8 cellular contexts compared by ENCODE assay signal in the genomic region with DNA sequence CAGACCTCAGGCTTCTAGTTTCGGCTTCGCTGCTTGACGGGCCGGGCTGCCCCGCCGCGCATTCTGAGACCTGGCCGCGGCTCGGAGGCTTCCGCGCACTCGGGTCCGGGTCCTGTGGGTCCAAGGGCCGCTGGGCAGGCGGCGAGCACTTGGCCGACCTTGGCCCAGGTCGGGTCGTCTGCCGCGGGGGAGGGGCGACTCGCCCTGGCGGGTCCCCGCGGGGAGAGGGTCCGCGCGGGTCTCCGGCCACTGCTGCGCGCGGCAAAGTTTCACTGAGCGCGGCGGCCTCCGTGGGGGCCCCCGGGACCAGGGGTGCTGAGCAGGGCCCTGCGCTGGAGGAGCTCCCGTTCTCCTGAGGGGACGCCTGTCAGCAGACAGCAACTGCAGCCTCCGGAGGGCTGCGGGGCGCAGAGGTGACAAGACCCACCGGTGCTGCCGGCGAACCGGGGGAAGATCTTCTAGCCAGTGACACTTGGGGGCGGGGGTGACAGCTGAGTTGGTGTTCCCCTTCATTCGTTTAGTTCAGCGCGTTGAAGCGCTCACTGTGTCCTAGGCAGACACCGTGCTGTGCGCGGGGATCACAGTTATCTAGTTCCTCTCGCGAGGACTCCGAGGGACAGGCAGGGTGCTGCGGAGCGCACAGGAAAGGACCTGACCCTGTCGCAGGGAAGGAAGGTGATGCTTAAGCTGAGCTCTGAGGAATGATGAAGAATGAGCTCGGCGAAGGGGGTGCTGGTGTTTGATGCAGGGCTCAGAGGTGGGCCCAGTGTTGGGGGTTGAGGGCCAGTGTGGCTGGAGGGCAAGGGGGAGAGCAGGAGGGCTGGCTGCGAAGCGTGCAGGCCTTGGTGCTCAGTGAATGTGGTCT. TPM values are rescaled to one million over a fixed set of nuclear protein-coding genes. Genes with fewer than 3 reads are reported as not detected.
DNase-seq lines count a peak whose midpoint lies in the region; ATAC-seq and TF ChIP-seq lines count a peak whose summit lies in the region.

No MANE protein-coding gene starts in this region.

- H3K27me3 ChIP-seq in fibroblast of lung (ENCODE audit: control insufficient read depth, insufficient read depth, low read length), result no peaks in the 10 kb centered on the region
- H3K27me3 ChIP-seq in neutrophil, result no peaks in the 10 kb centered on the region

- peak overlapping the region; percentile 61 for H2AFZ ChIP-seq in fibroblast of lung (ENCODE audit: low read length)

- ATAC-seq in GM19025 (IDR thresholded peaks at IDR 0.05; ENCODE audit: low read depth, unreplicated experiment), result peak; percentile 43
- ATAC-seq in HG03159 (IDR thresholded peaks at IDR 0.05; ENCODE audit: unreplicated experiment), result peak; percentile 55

- H3K9ac ChIP-seq in fibroblast of lung (ENCODE audit: insufficient read depth, low read length), result peak overlapping the region; percentile 92

- peak overlapping the region; percentile 74 to 90 (median 80) for H3K4me3 ChIP-seq in fibroblast of lung (replicated peaks in 1 of 4; ENCODE audit: control extremely low read depth in 1 of 4, insufficient read depth in 1 of 4, low read depth in 3 of 4, low read length in 4 of 4)
- H3K4me3 ChIP-seq in neutrophil (ENCODE audit: low read depth in 1 of 2, low read length in 1 of 2), result peak overlapping the region; percentile 88 to 89

- no peaks in the 10 kb centered on the region for H3K36me3 ChIP-seq in fibroblast of lung (ENCODE audit: control insufficient read depth, insufficient read depth, low read length)
- H3K36me3 ChIP-seq in neutrophil, result peaks cover 16% of the 10 kb centered on the region

- H3K4me1 ChIP-seq in fibroblast of lung (ENCODE audit: control insufficient read depth, extremely low read depth, insufficient read depth, low read length), result peaks cover 15% of the 10 kb centered on the region
- H3K4me1 ChIP-seq in neutrophil (ENCODE audit: control insufficient read depth in 1 of 2, insufficient read depth in 1 of 2, low read depth in 1 of 2, low read length in 1 of 2), result peaks cover 22 to 24% of the 10 kb centered on the region in 2 experiments

- peaks cover 32% of the 10 kb centered on the region for H3K79me2 ChIP-seq in fibroblast of lung (ENCODE audit: control insufficient read depth, insufficient read depth, low read length)

- H3K9me3 ChIP-seq in fibroblast of lung (ENCODE audit: control insufficient read depth, insufficient read depth, low read depth, low read length) (no peaks in the 10 kb centered on the region), neutrophil (no peaks in the 10 kb centered on the region)

- peak overlapping the region; percentile 93 for H3K4me2 ChIP-seq in fibroblast of lung (ENCODE audit: extremely low read depth, insufficient read depth, low read length)

- peak overlapping the region; percentile 93 for H3K27ac ChIP-seq in C4-2B
- peak overlapping the region; percentile 83 for H3K27ac ChIP-seq in fibroblast of lung (ENCODE audit: insufficient read depth, low read length)
- peak overlapping the region; percentile 86 for H3K27ac ChIP-seq in neutrophil

- H4K20me1 ChIP-seq in fibroblast of lung (ENCODE audit: control insufficient read depth, extremely low read depth, insufficient read depth, low read length), result no peaks in the 10 kb centered on the region

- no peak for TF ChIP-seq CTCF in C4-2B (conservative IDR thresholded peaks at IDR 0.05)
- no peak for TF ChIP-seq CTCF in fibroblast of lung (conservative IDR thresholded peaks at IDR 0.05 in 1 of 2, IDR thresholded peaks at IDR 0.05 in 1 of 2; ENCODE audit: low read depth in 1 of 2, low read length in 2 of 2)
- TF ChIP-seq CTCF in neutrophil (IDR thresholded peaks at IDR 0.05), result no peak

- peak; percentile 74 for DNase-seq in OCI-M1 (lab: John Stamatoyannopoulos, UW)
- DNase-seq in activated T-helper 1 cell treated with Interleukin-2 at 50 U/mL for 16 hours (ENCODE audit: low read depth), result peak; percentile 51
- peak; percentile 55 to 61 for DNase-seq in fibroblast of lung (ENCODE audit: low read depth in 2 of 2)
- DNase-seq in ureter (ENCODE audit: low spot score), result peak; percentile 68

RNA-seq across cellular contexts. Expression of gene MTFR1L, which starts 0.7 kb away (rescaled TPM):
- 38.3 and 41.1 TPM in 2 replicates for total RNA-seq in fibroblast of lung
- 47.0 and 56.0 TPM in 2 replicates for polyA plus RNA-seq in fibroblast of lung
- polyA plus RNA-seq in fibroblast of lung (2012), result 43.5 and 43.6 TPM in 2 replicates
- polyA minus RNA-seq in fibroblast of lung (ENCODE audit: low replicate concordance), result 54.0 and 84.5 TPM in 2 replicates
- 66.9 TPM for total RNA-seq in ureter

RNA-seq across cellular contexts. Expression of gene SELENON, which starts 20.5 kb away (rescaled TPM):
- 11.0 and 19.3 TPM in 2 replicates for total RNA-seq in fibroblast of lung
- 67.6 and 69.5 TPM in 2 replicates for polyA plus RNA-seq in fibroblast of lung
- 81.1 and 108 TPM in 2 replicates for polyA plus RNA-seq in fibroblast of lung (2012)
- polyA minus RNA-seq in fibroblast of lung (ENCODE audit: low replicate concordance), result 172 and 276 TPM in 2 replicates
- 85.2 TPM for total RNA-seq in ureter

RNA-seq across cellular contexts. Expression of gene AUNIP, which starts 38.8 kb away (rescaled TPM):
- under 0.01 and 0.33 TPM in 2 replicates for total RNA-seq in fibroblast of lung
- 1.2 and 3.4 TPM in 2 replicates for polyA plus RNA-seq in fibroblast of lung
- polyA plus RNA-seq in fibroblast of lung (2012), result 0.90 and 2.2 TPM in 2 replicates
- polyA minus RNA-seq in fibroblast of lung (ENCODE audit: low replicate concordance), result 0.82 and 1.9 TPM in 2 replicates
- 0.91 TPM for total RNA-seq in ureter

RNA-seq across cellular contexts. Expression of gene PAQR7, which starts 55.0 kb away (rescaled TPM):
- 11.6 and 15.9 TPM in 2 replicates for total RNA-seq in fibroblast of lung
- 7.4 and 12.8 TPM in 2 replicates for polyA plus RNA-seq in fibroblast of lung
- polyA plus RNA-seq in fibroblast of lung (2012), result 10.9 and 17.6 TPM in 2 replicates
- polyA minus RNA-seq in fibroblast of lung (ENCODE audit: low replicate concordance), result 33.2 and 49.1 TPM in 2 replicates
- total RNA-seq in ureter, result 60.8 TPM

Comparison
In these comparisons a context has a peak if more than half of its experiments do, and no peak if none do; other contexts are left out.
1. Peak in every context shown above with its lines: DNase-seq, ATAC-seq, H3K4me3 ChIP-seq and H3K27ac ChIP-seq.